14 cellular contexts compared by ENCODE assay signal in the genomic region with DNA sequence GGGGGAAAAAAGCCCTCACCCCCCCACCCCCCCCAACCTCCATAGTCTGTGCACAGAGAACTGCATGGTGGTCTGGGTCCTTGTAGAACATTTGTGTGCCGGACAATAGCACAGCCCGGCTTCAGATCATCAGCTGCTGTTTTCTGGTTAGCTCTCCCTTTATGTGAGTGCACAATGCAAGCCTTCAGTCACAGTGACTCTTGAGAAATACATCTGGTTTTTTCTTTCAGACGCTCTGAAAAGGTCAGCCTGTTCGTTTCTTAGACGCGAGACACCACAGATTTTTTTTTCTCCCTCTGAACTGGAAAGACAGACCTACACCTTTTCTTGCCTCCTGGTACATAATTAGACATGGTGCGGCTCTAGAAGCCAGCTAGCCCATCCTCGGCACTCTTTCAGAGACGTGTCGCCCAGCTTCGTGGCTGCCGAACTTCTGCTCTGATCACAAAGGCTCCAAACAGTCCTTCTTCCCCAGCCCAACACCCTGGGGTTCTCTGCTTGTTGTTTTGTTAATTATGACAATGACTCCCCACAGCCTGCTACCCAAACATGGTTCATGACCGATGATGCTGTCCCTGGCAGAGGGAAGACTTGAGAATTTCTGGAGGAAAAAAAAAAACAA.
DNase-seq lines count a peak whose midpoint lies in the region; FAIRE-seq and TF ChIP-seq lines count a peak whose summit lies in the region.
"Had no signal": no experiment of that assay in that cellular context is flagged by ENCODE, and none has a peak within 500 bp of the region (broad histone marks: within the 10 kb centered on the region; RNA-seq: fewer than 3 reads in every experiment).

No MANE protein-coding gene starts in this region.

- H3K27ac ChIP-seq in osteoblast (ENCODE audit: low read depth, low read length) (no peak overlapping the region), suprapubic skin (no peak overlapping the region), kidney (ENCODE audit: low read depth in 2 of 2, low read length in 2 of 2) (no peak overlapping the region)

- H3K79me2 ChIP-seq in osteoblast (ENCODE audit: insufficient read depth, low read length) = no peaks in the 10 kb centered on the region

- no peak for FAIRE-seq in kidney (lab: Jason Lieb, UNC)

- peak; percentile 15 for DNase-seq in AG10803 (ENCODE audit: low read depth)
- DNase-seq in RPMI7951 (ENCODE audit: low read depth) = peak; percentile 54
- DNase-seq in glutamatergic neuron = no peak
- no peak for DNase-seq in osteoblast (ENCODE audit: insufficient read length, low spot score, missing footprints)
- no peak for DNase-seq in activated CD4-positive, alpha-beta T cell treated with anti-CD3 and anti-CD28 coated beads, Interleukin-2, amount 10 ng/mL, durations not matched to agents 24 days and 14 days
- DNase-seq in HPDE6-E6E7 (ENCODE audit: extremely low spot score) = no peak
- no peak for DNase-seq in suprapubic skin (ENCODE audit: low spot score in 2 of 2)
- no peak for DNase-seq in kidney
- DNase-seq: activated CD4-positive, CD25-positive, alpha-beta regulatory T cell; DMS153; IMR-90; naive B cell; NCI-H187 treated with DMSO at 0.1 percent for 48 hours had no signal

- no peak for TF ChIP-seq POLR2A in suprapubic skin (IDR thresholded peaks at IDR 0.05)

- H3K9ac ChIP-seq in kidney (ENCODE audit: low read length in 2 of 2) = no peak overlapping the region

- no peaks in the 10 kb centered on the region for H3K27me3 ChIP-seq in osteoblast (ENCODE audit: insufficient read depth, low read length)
- no peaks in the 10 kb centered on the region for H3K27me3 ChIP-seq in suprapubic skin

- H3K4me3 ChIP-seq in AG10803 (ENCODE audit: low read length) (no peak overlapping the region; the same call in 1 of the 2 replicates), osteoblast (ENCODE audit: insufficient read depth, low read length) (peak overlapping the region; percentile 52), suprapubic skin (no peak overlapping the region), kidney (ENCODE audit: low read length in 2 of 2) (no peak overlapping the region)

- H3K36me3 ChIP-seq in osteoblast (ENCODE audit: insufficient read depth, low read length) = no peaks in the 10 kb centered on the region
- H3K36me3 ChIP-seq in suprapubic skin = no peaks in the 10 kb centered on the region
- H3K36me3 ChIP-seq in kidney (ENCODE audit: control insufficient read depth in 1 of 2, insufficient read depth in 2 of 2, low read length in 2 of 2) = no peaks in the 10 kb centered on the region

- 66% methylated on average over 13 of the region's 13 CpGs for WGBS in suprapubic skin

- intact Hi-C loops in activated CD4-positive, alpha-beta T cell treated with anti-CD3 and anti-CD28 coated beads, Interleukin-2, amount 10 ng/mL, durations not matched to agents 24 days and 14 days (cut with micrococcal nuclease) = no loop called here
- intact Hi-C loops in kidney (cut with DNase I) = no loop called here

- TF ChIP-seq CTCF in AG10803 (conservative IDR thresholded peaks at IDR 0.05; ENCODE audit: low read length) (no peak), glutamatergic neuron (IDR thresholded peaks at IDR 0.05; ENCODE audit: partially characterized antibody, unreplicated experiment) (no peak), osteoblast (IDR thresholded peaks at IDR 0.05; ENCODE audit: extremely low read depth, low read depth, low read length) (no peak), suprapubic skin (IDR thresholded peaks at IDR 0.05) (no peak), kidney (IDR thresholded peaks at IDR 0.05; ENCODE audit: borderline replicate concordance, extremely low read depth, insufficient read depth) (no peak)

- H4K20me1 ChIP-seq in osteoblast (ENCODE audit: insufficient read depth, low read length) = no peaks in the 10 kb centered on the region

- TF ChIP-seq EP300 in suprapubic skin (IDR thresholded peaks at IDR 0.05) = no peak

- H3K9me3 Mint-ChIP-seq in glutamatergic neuron (ENCODE audit: unreplicated experiment) = peaks cover 2% of the 10 kb centered on the region
- H3K9me3 Mint-ChIP-seq in activated CD4-positive, alpha-beta T cell treated with anti-CD3 and anti-CD28 coated beads, Interleukin-2, amount 10 ng/mL, durations not matched to agents 24 days and 14 days = no peaks in the 10 kb centered on the region
- H3K9me3 Mint-ChIP-seq: naive B cell had no signal

- no peaks in the 10 kb centered on the region for H3K9me3 ChIP-seq in osteoblast (ENCODE audit: low read depth, low read length)
- H3K9me3 ChIP-seq in suprapubic skin = no peaks in the 10 kb centered on the region
- no peaks in the 10 kb centered on the region for H3K9me3 ChIP-seq in kidney (ENCODE audit: control insufficient read depth in 1 of 2, low read length in 2 of 2)

- peak overlapping the region; percentile 28 for H3K27ac Mint-ChIP-seq in glutamatergic neuron (ENCODE audit: unreplicated experiment)
- no peak overlapping the region for H3K27ac Mint-ChIP-seq in activated CD4-positive, alpha-beta T cell treated with anti-CD3 and anti-CD28 coated beads, Interleukin-2, amount 10 ng/mL, durations not matched to agents 24 days and 14 days
- H3K27ac Mint-ChIP-seq: activated naive CD8-positive, alpha-beta T cell; naive B cell had no signal

- no peaks in the 10 kb centered on the region for H3K4me1 ChIP-seq in osteoblast (ENCODE audit: insufficient read depth, low read length)
- H3K4me1 ChIP-seq in suprapubic skin = no peaks in the 10 kb centered on the region
- H3K4me1 ChIP-seq in kidney (ENCODE audit: control insufficient read depth in 1 of 2, insufficient read depth in 1 of 2, low read depth in 1 of 2, low read length in 2 of 2) = no peaks in the 10 kb centered on the region

- H3K36me3 Mint-ChIP-seq in glutamatergic neuron (ENCODE audit: unreplicated experiment) = no peaks in the 10 kb centered on the region
- H3K36me3 Mint-ChIP-seq in activated CD4-positive, alpha-beta T cell treated with anti-CD3 and anti-CD28 coated beads, Interleukin-2, amount 10 ng/mL, durations not matched to agents 24 days and 14 days (ENCODE audit: low read depth) = no peaks in the 10 kb centered on the region
- H3K36me3 Mint-ChIP-seq: activated naive CD8-positive, alpha-beta T cell; naive B cell had no signal

- H3K4me2 ChIP-seq in osteoblast (ENCODE audit: insufficient read depth, low read length) = peak overlapping the region; percentile 57

- H3K4me3 Mint-ChIP-seq in glutamatergic neuron (ENCODE audit: unreplicated experiment) = no peak overlapping the region
- no peak overlapping the region for H3K4me3 Mint-ChIP-seq in activated CD4-positive, alpha-beta T cell treated with anti-CD3 and anti-CD28 coated beads, Interleukin-2, amount 10 ng/mL, durations not matched to agents 24 days and 14 days
- H3K4me3 Mint-ChIP-seq: activated naive CD8-positive, alpha-beta T cell; naive B cell had no signal

- no peaks in the 10 kb centered on the region for H3K27me3 Mint-ChIP-seq in glutamatergic neuron (ENCODE audit: unreplicated experiment)
- no peaks in the 10 kb centered on the region for H3K27me3 Mint-ChIP-seq in activated CD4-positive, alpha-beta T cell treated with anti-CD3 and anti-CD28 coated beads, Interleukin-2, amount 10 ng/mL, durations not matched to agents 24 days and 14 days
- H3K27me3 Mint-ChIP-seq: activated naive CD8-positive, alpha-beta T cell; naive B cell had no signal

- peaks cover 12% of the 10 kb centered on the region for H3K4me1 Mint-ChIP-seq in glutamatergic neuron (ENCODE audit: low read depth, unreplicated experiment)
- H3K4me1 Mint-ChIP-seq in activated CD4-positive, alpha-beta T cell treated with anti-CD3 and anti-CD28 coated beads, Interleukin-2, amount 10 ng/mL, durations not matched to agents 24 days and 14 days = no peaks in the 10 kb centered on the region
- H3K4me1 Mint-ChIP-seq: naive B cell had no signal

- H2AFZ ChIP-seq in osteoblast (ENCODE audit: low read length) = peak overlapping the region; percentile 57

Comparison
In these comparisons a context has a peak if more than half of its experiments do, and no peak if none do; other contexts are left out.
1. DNase-seq: peak in AG10803 (single experiment) and RPMI7951 (single experiment); none in glutamatergic neuron (single experiment), osteoblast (single experiment), activated CD4-positive, alpha-beta T cell treated with anti-CD3 and anti-CD28 coated beads, Interleukin-2, amount 10 ng/mL, durations not matched to agents 24 days and 14 days (single experiment), HPDE6-E6E7 (single experiment), suprapubic skin (0 of 2) and kidney (single experiment).